ENCODE assay signal across 25 cellular contexts in the genomic region with DNA sequence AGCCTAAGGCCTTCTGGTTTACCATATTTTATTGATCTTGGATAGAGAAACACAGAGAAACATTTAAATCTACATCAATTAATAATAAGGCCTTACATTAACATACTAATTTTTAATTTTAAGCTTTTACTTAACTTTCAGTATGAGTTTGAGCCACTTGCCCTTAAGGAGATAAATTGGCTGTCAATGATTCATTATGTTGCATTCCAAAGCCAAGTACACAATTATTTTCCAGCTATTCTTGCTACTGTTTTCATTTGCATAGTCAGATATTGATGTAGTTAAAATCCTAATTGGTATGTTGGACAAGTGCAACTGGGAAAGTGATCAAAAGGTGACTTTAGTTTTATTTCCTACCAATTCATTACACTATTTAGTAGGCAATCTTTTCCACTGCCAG. TPM values are rescaled to one million over a fixed set of nuclear protein-coding genes. Genes with fewer than 3 reads are reported as not detected.
"Had no signal": no experiment of that assay in that cellular context is flagged by ENCODE, and none has a peak within 500 bp of the region (broad histone marks: within the 10 kb centered on the region; RNA-seq: fewer than 3 reads in every experiment).

No MANE protein-coding gene starts in this region.

- ATAC-seq: activated CD4-positive, alpha-beta T cell treated with anti-CD3 and anti-CD28 coated beads for 36 hours; activated CD8-positive, alpha-beta memory T cell treated with anti-CD3 and anti-CD28 coated beads, Interleukin-2, amount 10 ng/mL, durations not matched to agents 7 days and 5 days; activated CD8-positive, alpha-beta T cell treated with anti-CD3 and anti-CD28 coated beads, Interleukin-2, amount 10 ng/mL, durations not matched to agents 7 days and 5 days; activated naive CD8-positive, alpha-beta T cell treated with anti-CD3 and anti-CD28 coated beads, Interleukin-2, amount 50 U/mL, for 24 hours; esophagus mucosa; foreskin keratinocyte; gastroesophageal sphincter had no signal

- H3K9me3 ChIP-seq: adrenal gland, ascending aorta, gastroesophageal sphincter had no signal

- H3K27me3 ChIP-seq: adrenal gland, ascending aorta, brain microvascular endothelial cell, dorsolateral prefrontal cortex, foreskin keratinocyte, gastroesophageal sphincter had no signal

- H3K27ac ChIP-seq: brain microvascular endothelial cell, foreskin keratinocyte had no signal

- H3K4me3 ChIP-seq: adrenal gland, ascending aorta, coronary artery, dorsolateral prefrontal cortex, gastroesophageal sphincter had no signal

- DNase-seq: activated CD4-positive, alpha-beta memory T cell treated with anti-CD3 and anti-CD28 coated beads for 36 hours; activated CD4-positive, alpha-beta T cell treated with anti-CD3 and anti-CD28 coated beads for 36 hours; activated CD4-positive, alpha-beta T cell treated with anti-CD3 and anti-CD28 coated beads, Interleukin-2, amount 10 ng/mL, durations not matched to agents 24 days and 14 days; activated CD4-positive, CD25-positive, alpha-beta regulatory T cell; activated CD4-positive, CD25-positive, alpha-beta regulatory T cell treated with anti-CD3 and anti-CD28 coated beads, Interleukin-2, amount 50 U/mL, for 72 hours; activated CD8-positive, alpha-beta memory T cell treated with anti-CD3 and anti-CD28 coated beads, Interleukin-2, amount 10 ng/mL, durations not matched to agents 7 days and 5 days; activated CD8-positive, alpha-beta memory T cell treated with anti-CD3 and anti-CD28 coated beads, Interleukin-2, amount 50 U/mL, for 4 hours; activated CD8-positive, alpha-beta T cell treated with anti-CD3 and anti-CD28 coated beads, Interleukin-2, amount 10 ng/mL, durations not matched to agents 7 days and 5 days; activated effector memory CD4-positive, alpha-beta T cell treated with anti-CD3 and anti-CD28 coated beads, Interleukin-2, amount 50 U/mL, for 16 hours; activated naive CD4-positive, alpha-beta T cell treated with anti-CD3 and anti-CD28 coated beads for 36 hours; activated naive CD8-positive, alpha-beta T cell treated with anti-CD3 and anti-CD28 coated beads for 36 hours; activated naive CD8-positive, alpha-beta T cell treated with anti-CD3 and anti-CD28 coated beads, Interleukin-2, amount 50 U/mL, for 24 hours; activated T-cell treated with anti-CD3 and anti-CD28 coated beads, Interleukin-2, amount 50 U/mL, for 1 hour; activated T-cell treated with anti-CD3 and anti-CD28 coated beads, Interleukin-2, amount 50 U/mL, for 48 hours; adrenal gland; brain microvascular endothelial cell; effector memory CD4-positive, alpha-beta T cell; endodermal cell; foreskin keratinocyte; T-helper 2 cell had no signal

- H3K4me1 ChIP-seq: foreskin keratinocyte had no signal

RNA-seq across cellular contexts. Expression of gene MOCS1, which starts 58.2 kb away (rescaled TPM):
- total RNA-seq: activated CD8-positive, alpha-beta T cell treated with anti-CD3 and anti-CD28 coated beads, Interleukin-2, amount 10 ng/mL, durations not matched to agents 7 days and 5 days had no signal
